Comparison of ENCODE assay signal across 17 cellular contexts in the genomic region with DNA sequence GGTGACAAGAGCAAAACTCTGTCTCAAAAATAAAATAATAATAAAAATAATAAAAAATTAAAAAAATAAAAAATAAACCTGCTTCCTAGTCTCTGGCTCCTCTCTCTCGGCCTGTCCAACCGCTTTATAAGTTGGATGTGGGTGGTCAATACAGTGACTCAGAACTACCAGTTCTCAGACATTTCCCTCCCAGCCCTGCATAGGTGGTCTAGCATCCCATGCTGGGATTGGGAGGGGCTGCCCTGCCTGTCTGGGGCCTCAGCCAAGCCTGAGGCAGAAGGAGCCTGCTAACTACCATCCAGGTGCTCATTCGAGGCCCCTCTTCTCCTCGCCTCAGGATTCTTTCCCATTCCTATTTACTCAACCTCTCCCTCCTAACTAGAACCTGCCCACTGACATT. TPM values are rescaled to one million over a fixed set of nuclear protein-coding genes. Genes with fewer than 3 reads are reported as not detected.
DNase-seq lines count a peak whose midpoint lies in the region; ATAC-seq and FAIRE-seq lines count a peak whose summit lies in the region.
"Had no signal": no experiment of that assay in that cellular context is flagged by ENCODE, and none has a peak within 500 bp of the region (broad histone marks: within the 10 kb centered on the region; RNA-seq: fewer than 3 reads in every experiment).

No MANE protein-coding gene starts in this region.

- no peak overlapping the region for H3K4me3 Mint-ChIP-seq in activated CD8-positive, alpha-beta memory T cell treated with anti-CD3 and anti-CD28 coated beads, Interleukin-2, amount 10 ng/mL, durations not matched to agents 7 days and 5 days
- no peak overlapping the region for H3K4me3 Mint-ChIP-seq in T-helper 17 cell
- no peak overlapping the region for H3K4me3 Mint-ChIP-seq in dendritic cell treated with granulocyte-macrophage colony-stimulating factor and Interleukin-4, amounts not matched to agents 40 ng/mL and 50 ng/mL, for 4 days
- H3K4me3 Mint-ChIP-seq: CD4-positive, alpha-beta T cell had no signal

- no peaks in the 10 kb centered on the region for H3K9me3 ChIP-seq in T-helper 17 cell (ENCODE audit: control insufficient read depth, low read length, poor library complexity, severe bottlenecking)

- peak overlapping the region; percentile 3 for H3K27ac Mint-ChIP-seq in activated CD8-positive, alpha-beta memory T cell treated with anti-CD3 and anti-CD28 coated beads, Interleukin-2, amount 10 ng/mL, durations not matched to agents 7 days and 5 days
- H3K27ac Mint-ChIP-seq in T-helper 17 cell: peak overlapping the region; percentile 70
- peak overlapping the region; percentile 81 for H3K27ac Mint-ChIP-seq in dendritic cell treated with granulocyte-macrophage colony-stimulating factor and Interleukin-4, amounts not matched to agents 40 ng/mL and 50 ng/mL, for 4 days
- H3K27ac Mint-ChIP-seq: CD4-positive, alpha-beta T cell had no signal

- ATAC-seq in activated CD8-positive, alpha-beta memory T cell treated with anti-CD3 and anti-CD28 coated beads, Interleukin-2, amount 10 ng/mL, durations not matched to agents 7 days and 5 days: no peak
- ATAC-seq in T-helper 17 cell: no peak
- ATAC-seq: A549, GM12878 had no signal

- H3K4me1 Mint-ChIP-seq in activated CD8-positive, alpha-beta memory T cell treated with anti-CD3 and anti-CD28 coated beads, Interleukin-2, amount 10 ng/mL, durations not matched to agents 7 days and 5 days: peaks cover 61% of the 10 kb centered on the region
- peaks cover 23% of the 10 kb centered on the region for H3K4me1 Mint-ChIP-seq in T-helper 17 cell
- peaks cover 51% of the 10 kb centered on the region for H3K4me1 Mint-ChIP-seq in dendritic cell treated with granulocyte-macrophage colony-stimulating factor and Interleukin-4, amounts not matched to agents 40 ng/mL and 50 ng/mL, for 4 days (ENCODE audit: low read depth)

- no peaks in the 10 kb centered on the region for H3K27me3 Mint-ChIP-seq in activated CD8-positive, alpha-beta memory T cell treated with anti-CD3 and anti-CD28 coated beads, Interleukin-2, amount 10 ng/mL, durations not matched to agents 7 days and 5 days
- peaks cover 8% of the 10 kb centered on the region for H3K27me3 Mint-ChIP-seq in T-helper 17 cell
- no peaks in the 10 kb centered on the region for H3K27me3 Mint-ChIP-seq in dendritic cell treated with granulocyte-macrophage colony-stimulating factor and Interleukin-4, amounts not matched to agents 40 ng/mL and 50 ng/mL, for 4 days
- H3K27me3 Mint-ChIP-seq: CD4-positive, alpha-beta T cell had no signal

- CTCF ChIA-PET in activated CD8-positive, alpha-beta memory T cell treated with anti-CD3 and anti-CD28 coated beads, Interleukin-2, amount 10 ng/mL, durations not matched to agents 7 days and 5 days (lab: Charles Lee): interaction anchor here (1.2 kb wide), 1 partner anchor 34 kb away, joined by 3 read pairs; no protein-coding TSS in a partner anchor

- no peak for FAIRE-seq in frontal cortex (lab: Jason Lieb, UNC)
- FAIRE-seq: A549, GM12878 had no signal

- DNase-seq in activated CD8-positive, alpha-beta memory T cell treated with anti-CD3 and anti-CD28 coated beads, Interleukin-2, amount 10 ng/mL, durations not matched to agents 7 days and 5 days: no peak
- DNase-seq in activated CD8-positive, alpha-beta memory T cell treated with anti-CD3 and anti-CD28 coated beads for 24 hours: no peak
- DNase-seq in ELF-1 (ENCODE audit: low read depth, low spot score): peak; percentile 30
- no peak for DNase-seq in T-helper 17 cell
- no peak for DNase-seq in NCI-H1417 treated with DMSO at 0.1 percent for 48 hours (lab: John Stamatoyannopoulos, UW)
- no peak for DNase-seq in activated CD4-positive, alpha-beta T cell treated with anti-CD3 and anti-CD28 coated beads, Interleukin-2, amount 50 U/mL, for 4 hours
- DNase-seq in frontal cortex (ENCODE audit: low spot score in 2 of 2): no peak
- DNase-seq: CD4-positive, alpha-beta T cell; DMS153; NCI-H1436; NCI-H1930; NCI-H524; NCI-H82; OCI-M1 had no signal

- H3K9me3 Mint-ChIP-seq in activated CD8-positive, alpha-beta memory T cell treated with anti-CD3 and anti-CD28 coated beads, Interleukin-2, amount 10 ng/mL, durations not matched to agents 7 days and 5 days (ENCODE audit: low read depth): no peaks in the 10 kb centered on the region
- no peaks in the 10 kb centered on the region for H3K9me3 Mint-ChIP-seq in dendritic cell treated with granulocyte-macrophage colony-stimulating factor and Interleukin-4, amounts not matched to agents 40 ng/mL and 50 ng/mL, for 4 days
- H3K9me3 Mint-ChIP-seq: CD4-positive, alpha-beta T cell had no signal

- intact Hi-C loops in dendritic cell treated with granulocyte-macrophage colony-stimulating factor and Interleukin-4, amounts not matched to agents 40 ng/mL and 50 ng/mL, for 4 days (cut with micrococcal nuclease): no loop called here

- peaks cover 18% of the 10 kb centered on the region for H3K36me3 Mint-ChIP-seq in activated CD8-positive, alpha-beta memory T cell treated with anti-CD3 and anti-CD28 coated beads, Interleukin-2, amount 10 ng/mL, durations not matched to agents 7 days and 5 days
- H3K36me3 Mint-ChIP-seq in T-helper 17 cell (ENCODE audit: low read depth): no peaks in the 10 kb centered on the region
- H3K36me3 Mint-ChIP-seq in dendritic cell treated with granulocyte-macrophage colony-stimulating factor and Interleukin-4, amounts not matched to agents 40 ng/mL and 50 ng/mL, for 4 days (ENCODE audit: low read depth): no peaks in the 10 kb centered on the region

RNA-seq across cellular contexts. Expression of gene BLM, which starts 33.3 kb away (rescaled TPM):
- 10 to 100 TPM; 83.4 to 92.7 TPM for total RNA-seq in activated CD8-positive, alpha-beta memory T cell treated with anti-CD3 and anti-CD28 coated beads, Interleukin-2, amount 10 ng/mL, durations not matched to agents 7 days and 5 days
- 1 to 10 TPM; 7.8 to 8.8 TPM for total RNA-seq in T-helper 17 cell
- 3.3 TPM for total RNA-seq in frontal cortex

Comparison
In these comparisons a context has a peak if more than half of its experiments do, and no peak if none do; other contexts are left out.
1. H3K27ac Mint-ChIP-seq: peak in every context shown above with its lines; median percentile 81 in dendritic cell treated with granulocyte-macrophage colony-stimulating factor and Interleukin-4, amounts not matched to agents 40 ng/mL and 50 ng/mL, for 4 days; 70 in T-helper 17 cell; 3 in activated CD8-positive, alpha-beta memory T cell treated with anti-CD3 and anti-CD28 coated beads, Interleukin-2, amount 10 ng/mL, durations not matched to agents 7 days and 5 days.
2. RNA of gene BLM, which starts 33.3 kb away (total RNA-seq): 83.4 to 92.7 TPM in activated CD8-positive, alpha-beta memory T cell treated with anti-CD3 and anti-CD28 coated beads, Interleukin-2, amount 10 ng/mL, durations not matched to agents 7 days and 5 days; 7.8 to 8.8 TPM in T-helper 17 cell and 3.3 TPM in frontal cortex (single experiment); every median in the first group is over 4 times any median in the second.